ENCODE assay signal across 18 cellular contexts in the genomic region with DNA sequence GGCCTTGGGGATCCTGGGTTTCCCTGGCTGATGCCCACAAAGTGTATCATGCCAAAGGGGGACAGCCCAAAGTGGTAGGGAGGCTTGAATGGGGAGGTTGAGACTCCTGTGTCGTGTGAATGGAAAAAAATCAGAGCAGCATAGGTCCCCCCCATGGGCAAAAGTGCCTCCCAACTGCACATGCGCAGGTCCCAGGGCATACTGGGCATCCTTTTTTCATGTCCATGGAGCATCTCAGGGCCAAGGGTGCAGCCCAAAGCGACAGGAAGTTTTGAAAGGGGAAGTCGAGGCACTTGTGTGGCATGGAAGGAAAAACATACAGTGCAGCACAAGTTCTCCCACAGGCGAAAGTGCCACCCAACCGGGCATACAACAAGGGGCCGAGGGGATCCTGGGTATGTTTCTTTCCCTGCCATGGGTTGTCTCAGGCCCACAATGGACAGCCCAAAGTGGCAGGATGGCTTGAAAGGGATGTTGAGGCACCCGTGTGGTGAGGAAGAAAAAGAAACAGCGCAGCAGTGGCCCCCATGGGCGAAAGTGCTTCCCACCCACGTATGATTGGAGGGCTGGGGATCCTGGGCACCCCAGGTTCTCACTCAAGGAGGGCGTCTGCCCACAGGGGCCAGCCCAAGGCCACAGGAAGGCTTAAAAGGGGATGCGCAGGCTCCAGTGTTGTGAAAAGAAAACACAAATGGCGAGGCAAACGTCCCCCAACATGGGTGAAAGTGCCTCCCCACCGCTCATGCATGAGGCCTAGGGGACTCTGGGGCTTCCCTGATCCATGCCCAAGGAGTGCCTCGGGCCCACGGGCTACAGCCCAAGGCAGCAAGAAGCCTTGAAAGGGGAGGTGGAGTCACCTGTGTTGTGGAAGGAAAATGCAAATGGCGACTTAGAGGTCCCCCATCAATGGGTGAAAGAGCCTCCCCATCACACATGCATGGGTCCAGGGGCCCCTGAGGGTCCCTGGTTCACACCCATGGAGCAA.
A peak's percentile ranks its signal among the peaks of the same experiment; 100 is the strongest.
DNase-seq lines count a peak whose midpoint lies in the region; ATAC-seq, FAIRE-seq and TF ChIP-seq lines count a peak whose summit lies in the region.
"Had no signal": no experiment of that assay in that cellular context is flagged by ENCODE, and none has a peak within 500 bp of the region (broad histone marks: within the 10 kb centered on the region; RNA-seq: fewer than 3 reads in every experiment).

No MANE protein-coding gene starts in this region.

- DNase-seq in AG08396 (ENCODE audit: low spot score): peak; percentile 0
- peak; percentile 3 for DNase-seq in D341Med (ENCODE audit: low spot score)
- DNase-seq in iPS-NIHi7 (ENCODE audit: extremely low spot score): peak; percentile 1
- peak; percentile 9 for DNase-seq in sciatic nerve (ENCODE audit: low spot score)
- no peak for DNase-seq in H54 (ENCODE audit: insufficient read length, low spot score)
- no peak for DNase-seq in NCI-H510A treated with DMSO at 0.1 percent for 48 hours (lab: John Stamatoyannopoulos, UW)
- DNase-seq: activated CD4-positive, alpha-beta T cell treated with anti-CD3 and anti-CD28 coated beads, Interleukin-2, amount 50 U/mL, for 4 hours; activated naive CD8-positive, alpha-beta T cell treated with anti-CD3 and anti-CD28 coated beads, Interleukin-2, amount 50 U/mL, for 24 hours; CD8-positive, alpha-beta memory T cell; colonic mucosa; GOT3; NCI-H1930; NCI-H2227 treated with DMSO at 0.1 percent for 48 hours; substantia nigra had no signal

- ATAC-seq in sciatic nerve: no peak
- no peak for ATAC-seq in HG03520 (IDR thresholded peaks at IDR 0.05; ENCODE audit: unreplicated experiment)
- ATAC-seq: activated naive CD8-positive, alpha-beta T cell treated with anti-CD3 and anti-CD28 coated beads, Interleukin-2, amount 50 U/mL, for 24 hours; T-helper 17 cell had no signal

- no peak for FAIRE-seq in H54 (lab: Jason Lieb, UNC)
- FAIRE-seq: endometrium, GM12892 had no signal

- intact Hi-C loops in sciatic nerve (cut with DNase I): no loop called here

- TF ChIP-seq POLR2A in H54 (IDR thresholded peaks at IDR 0.05; ENCODE audit: low read depth, low read length): no peak

Comparison
In these comparisons a context has a peak if more than half of its experiments do, and no peak if none do; other contexts are left out.
1. DNase-seq: peak in AG08396 (single experiment), D341Med (single experiment), iPS-NIHi7 (single experiment) and sciatic nerve (single experiment); none in H54 (single experiment) and NCI-H510A treated with DMSO at 0.1 percent for 48 hours (single experiment).